Comparison of ENCODE assay signal across 11 cellular contexts in genomic region chr9:130660326-130660682, GRCh38. TPM values are rescaled to one million over a fixed set of nuclear protein-coding genes. Genes with fewer than 3 reads are reported as not detected.
DNase-seq lines count a peak whose midpoint lies in the region; ATAC-seq and TF ChIP-seq lines count a peak whose summit lies in the region.
"Had no signal": no experiment of that assay in that cellular context is flagged by ENCODE, and none has a peak within 500 bp of the region (broad histone marks: within the 10 kb centered on the region; RNA-seq: fewer than 3 reads in every experiment).

No MANE protein-coding gene starts in this region.

- no peaks in the 10 kb centered on the region for H4K20me1 ChIP-seq in hepatocyte (ENCODE audit: insufficient read depth, poor library complexity, severe bottlenecking)

- WGBS in hepatocyte (ENCODE audit: low lambda C conversion rate, missing lambda C conversion rate): 2% methylated on average over 16 of the region's 33 CpGs

- no peaks in the 10 kb centered on the region for H3K36me3 Mint-ChIP-seq in CD4-positive, alpha-beta memory T cell
- H3K36me3 Mint-ChIP-seq in progenitor cell of endocrine pancreas (ENCODE audit: insufficient read depth): no peaks in the 10 kb centered on the region

- POLR2A ChIA-PET in CD4-positive, alpha-beta memory T cell (lab: Charles Lee; ENCODE audit: partially characterized antibody): no interaction called here

- peak overlapping the region; percentile 85 for H3K4me2 ChIP-seq in hepatocyte

- peaks cover 44 to 51% of the 10 kb centered on the region in 2 donors for H3K27me3 Mint-ChIP-seq in CD4-positive, alpha-beta memory T cell
- H3K27me3 Mint-ChIP-seq in progenitor cell of endocrine pancreas: peaks cover 79% of the 10 kb centered on the region

- intact Hi-C loops in CD4-positive, alpha-beta memory T cell (cut with micrococcal nuclease): no loop called here

- TF ChIP-seq CTCF in hepatocyte (IDR thresholded peaks at IDR 0.05; ENCODE audit: poor library complexity) (no peak), progenitor cell of endocrine pancreas (IDR thresholded peaks at IDR 0.05; ENCODE audit: unreplicated experiment) (no peak)

- no peak overlapping the region for H3K27ac ChIP-seq in CD4-positive, alpha-beta memory T cell (ENCODE audit: low read depth, low read length)
- no peak overlapping the region for H3K27ac ChIP-seq in hepatocyte
- H3K27ac ChIP-seq: epithelial cell of prostate had no signal

- CTCF ChIA-PET in CD4-positive, alpha-beta memory T cell (lab: Charles Lee; ENCODE audit: partially characterized antibody): no interaction called here

- peaks cover 20% of the 10 kb centered on the region for H3K27me3 ChIP-seq in CD4-positive, alpha-beta memory T cell (ENCODE audit: insufficient read depth, low read length)
- H3K27me3 ChIP-seq in MG63 (peaks cover 69% of the 10 kb centered on the region), hepatocyte (peaks cover 96% of the 10 kb centered on the region)

- H2AFZ ChIP-seq in hepatocyte: peak overlapping the region; percentile 71

- no peaks in the 10 kb centered on the region for H3K9me2 ChIP-seq in hepatocyte (replicated peaks; ENCODE audit: insufficient read depth)

- no peaks in the 10 kb centered on the region for H3K36me3 ChIP-seq in CD4-positive, alpha-beta memory T cell (ENCODE audit: insufficient read depth, low read length)
- no peaks in the 10 kb centered on the region for H3K36me3 ChIP-seq in MG63
- H3K36me3 ChIP-seq in hepatocyte (replicated peaks; ENCODE audit: insufficient read depth, low read depth): no peaks in the 10 kb centered on the region

- H3K4me3 ChIP-seq in CD4-positive, alpha-beta memory T cell (ENCODE audit: low read length in 2 of 2): no peak overlapping the region
- H3K4me3 ChIP-seq in MG63 (peak overlapping the region; percentile 29; the same call in 1 of the 2 replicates), hepatocyte (no peak overlapping the region)

- H3K9me3 Mint-ChIP-seq in CD4-positive, alpha-beta memory T cell: peaks cover 0 to 2% (median 0%) of the 10 kb centered on the region in 8 donors
- no peaks in the 10 kb centered on the region for H3K9me3 Mint-ChIP-seq in progenitor cell of endocrine pancreas (ENCODE audit: low read depth)
- H3K9me3 Mint-ChIP-seq: T-helper 1 cell treated with Interleukin-12 subunit alpha and Interleukin-12 subunit beta and Interleukin-4 antibody, amounts not matched to agents 30 μg/mL and 1 μg/mL, for 36 hours had no signal

- no peak for ATAC-seq in HG03442 (IDR thresholded peaks at IDR 0.05; ENCODE audit: unreplicated experiment)

- H3K4me1 ChIP-seq in CD4-positive, alpha-beta memory T cell (ENCODE audit: insufficient read depth, low read length): peaks cover 44% of the 10 kb centered on the region
- H3K4me1 ChIP-seq in hepatocyte (ENCODE audit: insufficient read depth): peaks cover 18% of the 10 kb centered on the region

- H3K4me3 Mint-ChIP-seq in CD4-positive, alpha-beta memory T cell: peak overlapping the region in 5 of 8 donors; percentile 33 to 59 (median 57)
- H3K4me3 Mint-ChIP-seq in progenitor cell of endocrine pancreas (ENCODE audit: low read depth): peak overlapping the region; percentile 57
- H3K4me3 Mint-ChIP-seq: T-helper 1 cell treated with Interleukin-12 subunit alpha and Interleukin-12 subunit beta and Interleukin-4 antibody, amounts not matched to agents 30 μg/mL and 1 μg/mL, for 36 hours had no signal

- no peak for DNase-seq in CD4-positive, alpha-beta memory T cell
- DNase-seq in MG63: no peak
- no peak for DNase-seq in hepatocyte (ENCODE audit: low spot score)
- no peak for DNase-seq in progenitor cell of endocrine pancreas (ENCODE audit: low spot score, unreplicated experiment)
- no peak for DNase-seq in NCI-H2227 (lab: John Stamatoyannopoulos, UW; ENCODE audit: unreplicated experiment)
- no peak for DNase-seq in central memory CD4-positive, alpha-beta T cell
- DNase-seq in iPS-NIHi11 (ENCODE audit: low spot score): no peak
- DNase-seq: NK-92 treated with Interleukin-12 subunit alpha and Interleukin-12 subunit beta, amount 100 ng/mL, for 24 hours had no signal

- H3K9me3 ChIP-seq in CD4-positive, alpha-beta memory T cell (ENCODE audit: control insufficient read depth in 1 of 2, low read length in 2 of 2): no peaks in the 10 kb centered on the region
- H3K9me3 ChIP-seq in MG63 (peaks cover 2% of the 10 kb centered on the region; the same call in 1 of the 2 replicates), hepatocyte (ENCODE audit: low read depth) (no peaks in the 10 kb centered on the region)

- no peak overlapping the region for H3K27ac Mint-ChIP-seq in CD4-positive, alpha-beta memory T cell
- no peak overlapping the region for H3K27ac Mint-ChIP-seq in progenitor cell of endocrine pancreas

- H3K4me1 Mint-ChIP-seq in CD4-positive, alpha-beta memory T cell: peaks cover 3 to 33% (median 20%) of the 10 kb centered on the region in 4 donors
- H3K4me1 Mint-ChIP-seq in progenitor cell of endocrine pancreas (ENCODE audit: low read depth): peaks cover 2% of the 10 kb centered on the region

- H3K79me2 ChIP-seq in hepatocyte: no peaks in the 10 kb centered on the region

RNA-seq across cellular contexts. Expression of gene PRDM12, which starts 4.1 kb away (rescaled TPM):
- total RNA-seq in CD4-positive, alpha-beta memory T cell: not detected
- polyA plus RNA-seq in CD4-positive, alpha-beta memory T cell: under 1 TPM in 1 of 2 donors, not detected in 1; 0.11 TPM
- total RNA-seq in MG63 (2014; rRNA removed; shearing (Covaris generic); ENCODE audit: low replicate concordance): not detected in 2 replicates
- total RNA-seq in hepatocyte (not detected in 2 replicates), progenitor cell of endocrine pancreas (not detected in 2 replicates)
- polyA plus RNA-seq in hepatocyte: not detected in 2 replicates

RNA-seq across cellular contexts. Expression of gene EXOSC2, which starts 33.3 kb away (rescaled TPM):
- total RNA-seq in CD4-positive, alpha-beta memory T cell: 10 to 100 TPM; 53.9 to 60.8 TPM
- polyA plus RNA-seq in CD4-positive, alpha-beta memory T cell: 10 to 100 TPM; 22.6 to 25.3 TPM
- 31.4 and 46.4 TPM in 2 replicates for total RNA-seq in MG63 (2014; rRNA removed; shearing (Covaris generic); ENCODE audit: low replicate concordance)
- total RNA-seq in hepatocyte (19.5 and 24.3 TPM in 2 replicates), progenitor cell of endocrine pancreas (45.9 and 46.5 TPM in 2 replicates)
- polyA plus RNA-seq in hepatocyte: 10.7 and 13.0 TPM in 2 replicates
